ENCODE assay signal across 9 cellular contexts in the genomic region with DNA sequence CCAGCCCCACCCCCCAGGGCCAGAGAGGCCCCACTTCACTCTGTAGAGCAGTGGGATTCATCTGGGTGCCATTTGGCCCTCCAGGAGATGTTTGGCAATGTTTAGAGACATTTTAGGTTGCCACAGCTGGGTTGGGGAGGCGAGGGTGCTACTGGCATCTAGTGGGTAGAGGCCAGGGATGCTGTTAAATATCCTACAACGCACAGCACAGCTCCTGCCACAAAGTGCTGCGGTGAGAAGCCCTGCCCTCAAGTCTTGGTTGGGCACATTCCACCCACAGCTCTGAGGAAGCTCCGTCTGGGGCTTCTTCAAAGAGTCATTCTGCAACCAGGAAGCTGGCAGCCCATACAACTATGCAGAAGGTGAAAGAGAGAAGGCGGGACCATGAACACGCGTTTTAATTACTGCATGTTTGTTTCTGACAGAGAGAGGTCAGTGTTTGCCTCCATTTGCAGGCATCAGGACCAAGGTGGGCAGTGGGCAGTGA. TPM values are rescaled to one million over a fixed set of nuclear protein-coding genes. Genes with fewer than 3 reads are reported as not detected.
DNase-seq lines count a peak whose midpoint lies in the region; ATAC-seq, FAIRE-seq and TF ChIP-seq lines count a peak whose summit lies in the region.
"Had no signal": no experiment of that assay in that cellular context is flagged by ENCODE, and none has a peak within 500 bp of the region (broad histone marks: within the 10 kb centered on the region; RNA-seq: fewer than 3 reads in every experiment).

No MANE protein-coding gene starts in this region.

- CTCF ChIA-PET in HepG2 (lab: Yijun Ruan, JAX; ENCODE audit: low intra/inter-chr PET ratio, low total read pairs), result no interaction called here

- H3K27me3 ChIP-seq in liver (ENCODE audit: control insufficient read depth in 4 of 4, insufficient read depth in 4 of 4, low read length in 3 of 4), result no peaks in the 10 kb centered on the region
- H3K27me3 ChIP-seq in HepG2 (ENCODE audit: control insufficient read depth in 1 of 2, insufficient read depth in 2 of 2, low read length in 2 of 2), result no peaks in the 10 kb centered on the region
- no peaks in the 10 kb centered on the region for H3K27me3 ChIP-seq in lower lobe of right lung (ENCODE audit: low read depth)
- H3K27me3 ChIP-seq in tibial artery, result no peaks in the 10 kb centered on the region
- no peaks in the 10 kb centered on the region for H3K27me3 ChIP-seq in GM23338 (ENCODE audit: insufficient read depth)

- DNase-seq in HepG2 (ENCODE audit: low spot score), result no peak
- peak; percentile 44 for DNase-seq in activated CD8-positive, alpha-beta memory T cell treated with anti-CD3 and anti-CD28 coated beads, Interleukin-2, amount 50 U/mL, for 24 hours (ENCODE audit: extremely low read depth)
- DNase-seq in lower lobe of right lung, result peak; percentile 72
- DNase-seq in tibial artery, result no peak
- no peak for DNase-seq in endothelial cell (ENCODE audit: low spot score)
- DNase-seq in GM23338 (ENCODE audit: low spot score), result no peak

- no TSS peak for BruUV-seq in HepG2 (replicated peaks; lab: Mats Ljungman, UMichigan)

- H3K9ac ChIP-seq in liver (ENCODE audit: low read depth in 1 of 2, low read length in 2 of 2), result no peak overlapping the region
- H3K9ac ChIP-seq in HepG2 (ENCODE audit: insufficient read depth, low read depth, low read length), result no peak overlapping the region

- H3K36me3 Mint-ChIP-seq in endothelial cell (ENCODE audit: low read depth, unreplicated experiment) (no peaks in the 10 kb centered on the region), GM23338 (ENCODE audit: low read depth) (no peaks in the 10 kb centered on the region)

- H3K36me3 ChIP-seq in liver (ENCODE audit: control insufficient read depth in 4 of 4, insufficient read depth in 3 of 4, low read depth in 1 of 4, low read length in 3 of 4) (no peaks in the 10 kb centered on the region), HepG2 (replicated peaks in 1 of 2; ENCODE audit: control insufficient read depth in 1 of 2, insufficient read depth in 2 of 2, low read length in 2 of 2) (no peaks in the 10 kb centered on the region), lower lobe of right lung (no peaks in the 10 kb centered on the region), tibial artery (no peaks in the 10 kb centered on the region), GM23338 (ENCODE audit: insufficient read depth) (no peaks in the 10 kb centered on the region)

- no peaks in the 10 kb centered on the region for H4K20me1 ChIP-seq in HepG2 (ENCODE audit: insufficient read depth, low read length)
- H4K20me1 ChIP-seq in GM23338 (replicated peaks; ENCODE audit: insufficient read depth), result no peaks in the 10 kb centered on the region

- no peaks in the 10 kb centered on the region for H3K9me3 ChIP-seq in liver (ENCODE audit: control insufficient read depth in 4 of 4, low read length in 3 of 4)
- H3K9me3 ChIP-seq in HepG2 (ENCODE audit: low read length), result no peaks in the 10 kb centered on the region
- H3K9me3 ChIP-seq in lower lobe of right lung, result no peaks in the 10 kb centered on the region
- no peaks in the 10 kb centered on the region for H3K9me3 ChIP-seq in tibial artery

- ATAC-seq in HepG2 (no peak), HG03571 (IDR thresholded peaks at IDR 0.05; ENCODE audit: unreplicated experiment) (peak; percentile 67), lower lobe of right lung (peak; percentile 74 to 92), GM23338 (no peak)

- POLR2A ChIA-PET in HepG2 (lab: Yijun Ruan, JAX), result no interaction called here

- TF ChIP-seq POLR2A in HepG2 (IDR thresholded peaks at IDR 0.05; ENCODE audit: insufficient read depth in 1 of 2, low read depth in 2 of 2, low read length in 2 of 2), result no peak

- no peak overlapping the region for H3K4me3 ChIP-seq in liver (ENCODE audit: low read depth in 1 of 3, low read length in 3 of 3)
- H3K4me3 ChIP-seq in HepG2 (replicated peaks in 1 of 3; ENCODE audit: insufficient read depth in 1 of 3, low read depth in 2 of 3, low read length in 3 of 3), result no peak overlapping the region
- H3K4me3 ChIP-seq in lower lobe of right lung, result no peak overlapping the region
- no peak overlapping the region for H3K4me3 ChIP-seq in tibial artery
- no peak overlapping the region for H3K4me3 ChIP-seq in GM23338

- H3K4me2 ChIP-seq in HepG2 (ENCODE audit: low read depth, low read length), result no peak overlapping the region
- H3K4me2 ChIP-seq in GM23338, result no peak overlapping the region

- H3K9me3 Mint-ChIP-seq in endothelial cell (ENCODE audit: unreplicated experiment) (no peaks in the 10 kb centered on the region), GM23338 (peaks cover 2% of the 10 kb centered on the region; the same call in 2 of the 3 replicates)

- H3K4me1 Mint-ChIP-seq in endothelial cell (ENCODE audit: unreplicated experiment) (no peaks in the 10 kb centered on the region), GM23338 (no peaks in the 10 kb centered on the region)

- no peak for TF ChIP-seq EP300 in HepG2 (IDR thresholded peaks at IDR 0.05; ENCODE audit: low read depth in 2 of 2, low read length in 2 of 2)
- TF ChIP-seq EP300 in HepG2 (CRISPR knock-in tag; IDR thresholded peaks at IDR 0.05; ENCODE audit: borderline replicate concordance), result no peak

- in situ Hi-C loops in HepG2 (cut with HindIII; ENCODE audit: extremely low pct_ligation_motif_present, low pct_unique_long_range_greater_than_20kb), result no loop called here

- WGBS in liver, result 80% methylated on average over 7 of the region's 7 CpGs
- WGBS in HepG2 (ENCODE audit: low lambda C conversion rate), result 75% methylated on average over 3 of the region's 7 CpGs

- H3K4me1 ChIP-seq in liver (ENCODE audit: control insufficient read depth in 4 of 4, insufficient read depth in 4 of 4, low read length in 3 of 4) (peaks cover 0 to 7% (median 0%) of the 10 kb centered on the region in 4 donors), HepG2 (ENCODE audit: insufficient read depth, low read length) (peaks cover 21% of the 10 kb centered on the region), lower lobe of right lung (peaks cover 13% of the 10 kb centered on the region), tibial artery (peaks cover 0 to 35% (median 0%) of the 10 kb centered on the region in 4 donors), GM23338 (ENCODE audit: insufficient read depth) (no peaks in the 10 kb centered on the region)

- H3K27ac ChIP-seq in liver (ENCODE audit: low read depth in 1 of 2, low read length in 2 of 2), result peak overlapping the region; percentile 9 to 50
- no peak overlapping the region for H3K27ac ChIP-seq in HepG2 (ENCODE audit: extremely low read length, insufficient read depth, low read length)
- peak overlapping the region; percentile 79 for H3K27ac ChIP-seq in lower lobe of right lung
- H3K27ac ChIP-seq in tibial artery, result peak overlapping the region; percentile 62 to 66
- no peak overlapping the region for H3K27ac ChIP-seq in GM23338 (ENCODE audit: low read depth)

- H3K4me3 Mint-ChIP-seq in endothelial cell (ENCODE audit: unreplicated experiment) (no peak overlapping the region), GM23338 (no peak overlapping the region)

- H3K79me2 ChIP-seq in HepG2 (ENCODE audit: insufficient read depth, low read length) (no peaks in the 10 kb centered on the region), GM23338 (replicated peaks; ENCODE audit: insufficient read depth) (no peaks in the 10 kb centered on the region)

- TF ChIP-seq CTCF in liver (IDR thresholded peaks at IDR 0.05; ENCODE audit: low read depth, low read length, missing input control) (no peak), HepG2 (CRISPR knock-in tag; IDR thresholded peaks at IDR 0.05) (no peak), lower lobe of right lung (IDR thresholded peaks at IDR 0.05) (no peak), tibial artery (IDR thresholded peaks at IDR 0.05) (no peak), endothelial cell (IDR thresholded peaks at IDR 0.05; ENCODE audit: unreplicated experiment) (no peak), GM23338 (conservative IDR thresholded peaks at IDR 0.05; ENCODE audit: low read depth in 2 of 2) (peak in 1 of 2 experiments; percentile 22; a peak in 2 of 4 replicates)

- H2AFZ ChIP-seq in HepG2 (ENCODE audit: low read length), result no peak overlapping the region
- no peak overlapping the region for H2AFZ ChIP-seq in GM23338

- no peaks in the 10 kb centered on the region for H3F3A ChIP-seq in GM23338 (replicated peaks; ENCODE audit: low read depth)

- H3K27ac Mint-ChIP-seq in endothelial cell (ENCODE audit: unreplicated experiment) (no peak overlapping the region), GM23338 (no peak overlapping the region)

- H3K9me2 ChIP-seq in GM23338 (ENCODE audit: insufficient read depth), result no peaks in the 10 kb centered on the region

- FAIRE-seq in HepG2 (lab: Jason Lieb, UNC), result no peak

- H3K27me3 Mint-ChIP-seq in endothelial cell (ENCODE audit: unreplicated experiment) (peaks cover 2% of the 10 kb centered on the region), GM23338 (ENCODE audit: insufficient read depth, low read depth, poor library complexity) (peaks cover 3% of the 10 kb centered on the region)

- TF ChIP-seq RAD21 in liver (IDR thresholded peaks at IDR 0.05) (peak; percentile 32 to 48), HepG2 (CRISPR knock-in tag; IDR thresholded peaks at IDR 0.05) (no peak)

- intact Hi-C loops in HepG2 (cut with micrococcal nuclease; ENCODE audit: unreplicated experiment), result no loop called here
- intact Hi-C loops in lower lobe of right lung (cut with DNase I), result no loop called here
- intact Hi-C loops in tibial artery (cut with DNase I; ENCODE audit: low total_unique reads), result loop anchor here (10.0 kb wide), 1 partner anchor 118 kb away; a partner anchor contains a TSS

RNA-seq across cellular contexts. Expression of a gene that starts 48.1 kb away (rescaled TPM):
- total RNA-seq in liver (not detected), HepG2 (2016; rRNA removed; fragmentation: Illumina TruSeq; extraction: Trizol) (not detected in 2 replicates), lower lobe of right lung (not detected), endothelial cell (ENCODE audit: unreplicated experiment) (not detected)
- polyA plus RNA-seq in liver (not detected), HepG2 (2011; rRNA removed) (not detected in 2 replicates), GM23338 (2016; fragmentation: Nextera tagmentation; extraction: Ambion mirVana) (0.08 and 0.19 TPM in 2 replicates)
- total RNA-seq in HepG2 (2016; cell fraction: cytosol; rRNA removed; fragmentation: Illumina TruSeq; extraction: Trizol; ENCODE audit: low read depth), result not detected in 2 replicates
- not detected in 2 replicates for total RNA-seq in HepG2 (2016; cell fraction: insoluble cytoplasmic fraction; rRNA removed; fragmentation: Illumina TruSeq; extraction: Trizol)
- total RNA-seq in HepG2 (2016; cell fraction: membrane; rRNA removed; fragmentation: Illumina TruSeq; extraction: Trizol), result not detected in 2 replicates
- total RNA-seq in HepG2 (2016; cell fraction: nucleus; rRNA removed; fragmentation: Illumina TruSeq; extraction: Trizol), result not detected in 2 replicates
- polyA plus RNA-seq in HepG2 (2011; cell fraction: cytosol; rRNA removed), result not detected in 2 replicates
- polyA plus RNA-seq in HepG2 (2011; cell fraction: nucleus; rRNA removed), result not detected in 2 replicates
- not detected in 2 replicates for polyA plus RNA-seq in HepG2 (2012)
- not detected in 2 replicates for polyA plus RNA-seq in HepG2 (2016; cell fraction: cytosol; fragmentation: Illumina TruSeq; extraction: Trizol; ENCODE audit: low read depth)
- not detected in 2 replicates for polyA plus RNA-seq in HepG2 (2016; cell fraction: insoluble cytoplasmic fraction; fragmentation: Illumina TruSeq; extraction: Trizol; ENCODE audit: low read depth)
- polyA plus RNA-seq in HepG2 (2016; cell fraction: membrane; fragmentation: Illumina TruSeq; extraction: Trizol; ENCODE audit: low read depth), result not detected in 2 replicates
- not detected in 2 replicates for polyA plus RNA-seq in HepG2 (2016; cell fraction: nucleus; fragmentation: Illumina TruSeq; extraction: Trizol; ENCODE audit: insufficient read depth, low read depth)
- not detected in 2 replicates for polyA minus RNA-seq in HepG2 (2011; rRNA and poly(A)+ RNA removed; ENCODE audit: low replicate concordance)
- not detected in 2 replicates for polyA minus RNA-seq in HepG2 (2011; cell fraction: cytosol; rRNA and poly(A)+ RNA removed)
- polyA minus RNA-seq in HepG2 (2011; cell fraction: nucleus; rRNA and poly(A)+ RNA removed), result not detected in 2 replicates
- not detected in 2 replicates for total RNA-seq in GM23338 (2014; rRNA removed; shearing (Covaris generic))
- total RNA-seq: pulmonary artery endothelial cell had no signal

Comparison
In these comparisons a context has a peak if more than half of its experiments do, and no peak if none do; other contexts are left out.
1. H3K27ac ChIP-seq: peak in liver (2 of 2), lower lobe of right lung (single experiment) and tibial artery (2 of 2); none in HepG2 (single experiment) and GM23338 (single experiment).
2. ATAC-seq: peak in HG03571 (single experiment) and lower lobe of right lung (2 of 2); none in HepG2 (single experiment) and GM23338 (single experiment).
3. DNase-seq: peak in activated CD8-positive, alpha-beta memory T cell treated with anti-CD3 and anti-CD28 coated beads, Interleukin-2, amount 50 U/mL, for 24 hours (single experiment) and lower lobe of right lung (single experiment); none in HepG2 (single experiment), tibial artery (0 of 2), endothelial cell (single experiment) and GM23338 (single experiment).